18 cellular contexts compared by ENCODE assay signal in genomic region chr7:117669818-117670217, GRCh38.
DNase-seq lines count a peak whose midpoint lies in the region; ATAC-seq and TF ChIP-seq lines count a peak whose summit lies in the region.
"Had no signal": no experiment of that assay in that cellular context is flagged by ENCODE, and none has a peak within 500 bp of the region (broad histone marks: within the 10 kb centered on the region; RNA-seq: fewer than 3 reads in every experiment).

No MANE protein-coding gene starts in this region.

- no peak overlapping the region for H3K4me2 ChIP-seq in SK-N-SH
- no peak overlapping the region for H3K4me2 ChIP-seq in osteoblast (ENCODE audit: insufficient read depth, low read length)

- WGBS in SK-N-SH (ENCODE audit: low lambda C conversion rate) = 6% methylated on average over 4 of the region's 4 CpGs
- 63 to 65% methylated on average over 4 of the region's 4 CpGs for WGBS in testis, 2 donors

- CTCF ChIA-PET in SK-N-SH (lab: Yijun Ruan, JAX) = no interaction called here

- H2AFZ ChIP-seq in SK-N-SH (ENCODE audit: low read depth) (no peak overlapping the region), osteoblast (ENCODE audit: low read length) (no peak overlapping the region)

- intact Hi-C loops in testis (cut with DNase I; ENCODE audit: low total_unique reads) = no loop called here

- H3K9me3 ChIP-seq in SK-N-SH (no peaks in the 10 kb centered on the region), osteoblast (ENCODE audit: low read depth, low read length) (no peaks in the 10 kb centered on the region), testis (no peaks in the 10 kb centered on the region)
- H3K9me3 ChIP-seq: thyroid gland had no signal

- H3K9me2 ChIP-seq in SK-N-SH = no peaks in the 10 kb centered on the region

- no peaks in the 10 kb centered on the region for H3K4me1 ChIP-seq in SK-N-SH (ENCODE audit: control insufficient read depth in 1 of 2, insufficient read depth in 2 of 2, low read depth in 1 of 2, low read length in 1 of 2)
- no peaks in the 10 kb centered on the region for H3K4me1 ChIP-seq in osteoblast (ENCODE audit: insufficient read depth, low read length)
- H3K4me1 ChIP-seq in testis = peaks cover 11% of the 10 kb centered on the region

- no peak for TF ChIP-seq RAD21 in SK-N-SH (IDR thresholded peaks at IDR 0.05; ENCODE audit: low read length)

- no peak overlapping the region for H3K4me3 ChIP-seq in SK-N-SH (ENCODE audit: low read depth in 2 of 2, low read length in 1 of 2)
- no peak overlapping the region for H3K4me3 ChIP-seq in brain microvascular endothelial cell (ENCODE audit: low read depth, low read length)
- H3K4me3 ChIP-seq in osteoblast (ENCODE audit: insufficient read depth, low read length) = no peak overlapping the region
- H3K4me3 ChIP-seq in testis = no peak overlapping the region
- H3K4me3 ChIP-seq: thyroid gland had no signal

- TF ChIP-seq EP300 in SK-N-SH (IDR thresholded peaks at IDR 0.05; ENCODE audit: borderline replicate concordance in 1 of 2, low read depth in 1 of 2, low read length in 1 of 2) = no peak

- no peak for DNase-seq in SK-N-SH
- no peak for DNase-seq in brain microvascular endothelial cell
- peak; percentile 50 for DNase-seq in iPS-NIHi7 (ENCODE audit: extremely low spot score)
- DNase-seq in osteoblast (ENCODE audit: insufficient read length, low spot score, missing footprints) = no peak
- no peak for DNase-seq in testis
- DNase-seq in COLO829 (ENCODE audit: low spot score) = no peak
- DNase-seq: activated CD4-positive, alpha-beta T cell treated with anti-CD3 and anti-CD28 coated beads, Interleukin-2, amount 50 U/mL, for 1 hour; activated naive CD4-positive, alpha-beta T cell treated with Interleukin-2 at 50 U/mL for 16 hours; aorta; CD4-positive, alpha-beta T cell; islet precursor cell; MV-4-11; NCI-H2029; NCI-H524; thyroid gland had no signal

- H3F3A ChIP-seq in SK-N-SH (replicated peaks; ENCODE audit: insufficient read depth) = no peaks in the 10 kb centered on the region

- TF ChIP-seq CTCF in SK-N-SH (IDR thresholded peaks at IDR 0.05) = no peak
- TF ChIP-seq CTCF in brain microvascular endothelial cell (IDR thresholded peaks at IDR 0.05; ENCODE audit: low read depth, low read length, missing control alignments) = peak; percentile 19
- no peak for TF ChIP-seq CTCF in osteoblast (IDR thresholded peaks at IDR 0.05; ENCODE audit: extremely low read depth, low read depth, low read length)
- TF ChIP-seq CTCF in testis (IDR thresholded peaks at IDR 0.05) = no peak

- ATAC-seq in SK-N-SH treated with all-trans-retinoic acid at 6 μM for 48 hours = 0 out of 3 replicates have a peak, but pooled peaks have one; percentile 25
- ATAC-seq in HG02678 (IDR thresholded peaks at IDR 0.05; ENCODE audit: unreplicated experiment) = no peak
- ATAC-seq: stimulated activated effector memory CD8-positive, alpha-beta T cell treated with anti-CD3 and anti-CD28 coated beads, Interleukin-12 subunit alpha, Interleukin-12 subunit beta, amount 100 ng/mL, for 72 hours had no signal

- H4K20me1 ChIP-seq in SK-N-SH (ENCODE audit: insufficient read depth) (no peaks in the 10 kb centered on the region), osteoblast (ENCODE audit: insufficient read depth, low read length) (no peaks in the 10 kb centered on the region)

- H3K27ac ChIP-seq in SK-N-SH (ENCODE audit: low read depth in 2 of 2, low read length in 1 of 2) (no peak overlapping the region), brain microvascular endothelial cell (no peak overlapping the region), osteoblast (ENCODE audit: low read depth, low read length) (no peak overlapping the region), testis (no peak overlapping the region)
- H3K27ac ChIP-seq: thyroid gland had no signal

- H3K79me2 ChIP-seq in SK-N-SH (ENCODE audit: insufficient read depth) (no peaks in the 10 kb centered on the region), osteoblast (ENCODE audit: insufficient read depth, low read length) (no peaks in the 10 kb centered on the region)

- no peaks in the 10 kb centered on the region for H3K36me3 ChIP-seq in SK-N-SH (replicated peaks in 1 of 2; ENCODE audit: control insufficient read depth in 1 of 2, insufficient read depth in 2 of 2, low read length in 1 of 2)
- H3K36me3 ChIP-seq in brain microvascular endothelial cell (replicated peaks) = no peaks in the 10 kb centered on the region
- no peaks in the 10 kb centered on the region for H3K36me3 ChIP-seq in osteoblast (ENCODE audit: insufficient read depth, low read length)
- H3K36me3 ChIP-seq in testis (ENCODE audit: low read depth, missing control alignments) = no peaks in the 10 kb centered on the region
- H3K36me3 ChIP-seq: thyroid gland had no signal

- TF ChIP-seq POLR2A in testis (IDR thresholded peaks at IDR 0.05) = no peak

- H3K27me3 ChIP-seq in SK-N-SH (ENCODE audit: insufficient read depth) (0 out of 2 replicates have a peak, but pooled peaks cover 13% of the 10 kb centered on the region), brain microvascular endothelial cell (replicated peaks) (no peaks in the 10 kb centered on the region), osteoblast (ENCODE audit: insufficient read depth, low read length) (no peaks in the 10 kb centered on the region), testis (no peaks in the 10 kb centered on the region)
- H3K27me3 ChIP-seq: thyroid gland had no signal

- POLR2A ChIA-PET in SK-N-SH (lab: Yijun Ruan, JAX) = no interaction called here

- in situ Hi-C loops in brain microvascular endothelial cell (cut with HindIII; ENCODE audit: low pct_ligation_motif_present, low sequenced_read_pairs) = no loop called here

- no peak overlapping the region for H3K9ac ChIP-seq in SK-N-SH

TF ChIP-seq in SK-N-SH treated with all-trans-retinoic acid at 6 μM for 48 hours, 23 proteins besides CTCF, POLR2A, EP300 and RAD21 (continues in another document):
- TF ChIP-seq TSHZ2 (CRISPR knock-in tag; IDR thresholded peaks at IDR 0.05) = no peak
- TF ChIP-seq ZNF70 (CRISPR knock-in tag; IDR thresholded peaks at IDR 0.05) = no peak

TF ChIP-seq in SK-N-SH, 30 proteins besides CTCF, POLR2A, EP300 and RAD21:
- TF ChIP-seq CHD2 (IDR thresholded peaks at IDR 0.05; ENCODE audit: low read length, partially characterized antibody) (no peak), SMC3 (IDR thresholded peaks at IDR 0.05; ENCODE audit: low read depth, low read length) (no peak), FOXM1 (IDR thresholded peaks at IDR 0.05; ENCODE audit: low read depth) (no peak)
